In genomic region chr5:79025054-79025465, GRCh38 we compare ENCODE assay signal across 8 cellular contexts. TPM values are rescaled to one million over a fixed set of nuclear protein-coding genes. Genes with fewer than 3 reads are reported as not detected.
A peak's percentile ranks its signal among the peaks of the same experiment; 100 is the strongest.
DNase-seq lines count a peak whose midpoint lies in the region; ATAC-seq, FAIRE-seq and TF ChIP-seq lines count a peak whose summit lies in the region.

No MANE protein-coding gene starts in this region.

- H3K4me3 ChIP-seq in Caco-2 (ENCODE audit: low read depth, low read length) (no peak overlapping the region), IMR-90 (ENCODE audit: insufficient read depth, low read depth, low read length) (peak overlapping the region; percentile 37), pancreas (peak overlapping the region in 3 of 4 donors; percentile 1 to 30 (median 24)), upper lobe of left lung (peak overlapping the region in 2 of 4 donors; percentile 3 to 13)

- no peak for TF ChIP-seq EP300 in upper lobe of left lung (IDR thresholded peaks at IDR 0.05)

- H3K27ac Mint-ChIP-seq in Caco-2 (ENCODE audit: unreplicated experiment) = no peak overlapping the region

- 0 out of 3 replicates have a peak overlapping the region, but pooled peaks have one; percentile 16 for H2BK15ac ChIP-seq in IMR-90 (ENCODE audit: low read depth, low read length)

- peak overlapping the region; percentile 72; the same call in 1 of the 2 replicates for H3K9ac ChIP-seq in IMR-90 (ENCODE audit: low read depth, low read length)

- no peaks in the 10 kb centered on the region for H3K27me3 Mint-ChIP-seq in Caco-2 (ENCODE audit: insufficient read depth, unreplicated experiment)

- peak overlapping the region; percentile 34 for H3K4me3 Mint-ChIP-seq in Caco-2 (ENCODE audit: unreplicated experiment)

- H3K9me3 Mint-ChIP-seq in Caco-2 (ENCODE audit: unreplicated experiment) = no peaks in the 10 kb centered on the region

- DNase-seq in Caco-2 (peak; percentile 57 to 73), IMR-90 (peak; percentile 72), RPMI8226 (peak; percentile 66), glomerular endothelial cell (ENCODE audit: extremely low read depth, low read depth, low spot score) (peak; percentile 9), pancreas (peak; percentile 47 to 86 (median 66)), upper lobe of left lung (peak in 1 of 2 donors; percentile 31)
- DNase-seq in activated naive CD4-positive, alpha-beta T cell treated with Interleukin-2 at 50 U/mL for 16 hours = peak; percentile 45

- intact Hi-C loops in Caco-2 (cut with micrococcal nuclease; ENCODE audit: unreplicated experiment) (loop anchor here (1.0 to 10.0 kb wide), 4 partner anchors 108 to 440 kb away; no protein-coding TSS in a partner anchor), IMR-90 (cut with micrococcal nuclease) (loop anchor here (1.0 to 10.0 kb wide), 6 partner anchors 108 to 1850 kb away; partner anchors contain the start of gene TENT2), pancreas (cut with DNase I) (loop anchor here in 2 of 3 donors (10.0 kb wide), 2 partner anchors 110 to 440 kb away; no protein-coding TSS in a partner anchor)

- BruUV-seq in Caco-2 (replicated peaks; lab: Mats Ljungman, UMichigan) (no TSS peak), IMR-90 (replicated peaks; lab: Mats Ljungman, UMichigan) (no TSS peak)

- peak; percentile 91 for TF ChIP-seq RAD21 in IMR-90 (IDR thresholded peaks at IDR 0.05; ENCODE audit: low read length)

- H3K56ac ChIP-seq in IMR-90 (ENCODE audit: extremely low read depth, insufficient read depth, low read length) = no peak overlapping the region

- H3K9me3 ChIP-seq in Caco-2 = no peaks in the 10 kb centered on the region
- H3K9me3 ChIP-seq in IMR-90 (ENCODE audit: control insufficient read depth, insufficient read depth, low read length) = no peaks in the 10 kb centered on the region
- H3K9me3 ChIP-seq in pancreas = no peaks in the 10 kb centered on the region
- no peaks in the 10 kb centered on the region for H3K9me3 ChIP-seq in upper lobe of left lung

- peaks cover 10% of the 10 kb centered on the region for H3K4me1 Mint-ChIP-seq in Caco-2 (ENCODE audit: low read depth, unreplicated experiment)

- peak overlapping the region; percentile 96 for H3K4me2 ChIP-seq in IMR-90 (ENCODE audit: low read depth, low read length)

- no peak overlapping the region for H3K27ac ChIP-seq in IMR-90 (ENCODE audit: insufficient read depth, low read length)
- H3K27ac ChIP-seq in pancreas = no peak overlapping the region
- H3K27ac ChIP-seq in upper lobe of left lung = no peak overlapping the region

- no peaks in the 10 kb centered on the region for H4K20me1 ChIP-seq in IMR-90 (ENCODE audit: insufficient read depth, low read length)

- H2AK9ac ChIP-seq in IMR-90 (replicated peaks; ENCODE audit: low read depth, low read length, poor library complexity) = no peak overlapping the region

- peak overlapping the region in 1 of 2 experiments; percentile 79; a peak in 2 of 4 replicates for H4K8ac ChIP-seq in IMR-90 (ENCODE audit: low read depth in 2 of 2, low read length in 2 of 2)

- no peak overlapping the region for H2AK5ac ChIP-seq in IMR-90 (ENCODE audit: low read depth, low read length)

- H3K4me1 ChIP-seq in Caco-2 = no peaks in the 10 kb centered on the region
- H3K4me1 ChIP-seq in IMR-90 (ENCODE audit: control insufficient read depth, insufficient read depth, low read length) = peaks cover 5% of the 10 kb centered on the region
- H3K4me1 ChIP-seq in pancreas = no peaks in the 10 kb centered on the region
- peaks cover 4 to 10% (median 7%) of the 10 kb centered on the region in 4 donors for H3K4me1 ChIP-seq in upper lobe of left lung

- ATAC-seq in IMR-90 (ENCODE audit: low read depth) = peak; percentile 74
- peak; percentile 76 to 89 (median 82) for ATAC-seq in pancreas
- peak; percentile 56 to 80 for ATAC-seq in upper lobe of left lung (ENCODE audit: low FRiP score in 2 of 2)
- no peak for ATAC-seq in HG02852 (IDR thresholded peaks at IDR 0.05; ENCODE audit: unreplicated experiment)

- H3K23ac ChIP-seq in IMR-90 (ENCODE audit: low read depth, low read length) = no peak overlapping the region

- dilution Hi-C loops in IMR-90 (cut with HindIII; ENCODE audit: low sequenced_read_pairs, unreplicated experiment) = no loop called here

- peak; percentile 87 for FAIRE-seq in pancreas (lab: Jason Lieb, UNC)

- 16% methylated on average over 5 of the region's 13 CpGs; no CpG with 5 or more reads in 1 of the 2 experiments for WGBS in IMR-90 (ENCODE audit: extremely low coverage in 2 of 2, insufficient read length in 1 of 2), 2 experiments
- WGBS in pancreas, 2 donors = 4 to 5% methylated on average over 13 of the region's 13 CpGs
- WGBS in upper lobe of left lung, 2 donors = 9 to 11% methylated on average over 13 of the region's 13 CpGs

- no peaks in the 10 kb centered on the region for H3K36me3 Mint-ChIP-seq in Caco-2 (ENCODE audit: insufficient read depth, unreplicated experiment)

- H3K4ac ChIP-seq in IMR-90 (ENCODE audit: low read depth, low read length) = no peak overlapping the region; the same call in 1 of the 2 replicates

- H2BK5ac ChIP-seq in IMR-90 (ENCODE audit: low read depth, low read length, poor library complexity, severe bottlenecking) = no peak overlapping the region

- peak overlapping the region; percentile 62; the same call in 1 of the 2 replicates for H2BK120ac ChIP-seq in IMR-90 (ENCODE audit: low read depth, low read length)

- H2BK20ac ChIP-seq in IMR-90 (ENCODE audit: low read depth, low read length) = no peak overlapping the region

- H4K91ac ChIP-seq in IMR-90 (ENCODE audit: insufficient read depth, low read depth, low read length) = no peak overlapping the region

- TF ChIP-seq POLR2A in IMR-90 (IDR thresholded peaks at IDR 0.05; ENCODE audit: low read depth, low read length) (no peak), upper lobe of left lung (IDR thresholded peaks at IDR 0.05) (no peak)

- H3K14ac ChIP-seq in IMR-90 (replicated peaks; ENCODE audit: low read depth, low read length) = peak overlapping the region; percentile 74; the same call in 1 of the 2 replicates

- POLR2A ChIA-PET in Caco-2 (lab: Charles Lee) (no interaction called here), IMR-90 (lab: Charles Lee; ENCODE audit: unreplicated experiment) (no interaction called here)

- peak overlapping the region; percentile 25; the same call in 1 of the 2 replicates for H4K5ac ChIP-seq in IMR-90 (ENCODE audit: low read depth, low read length)

- CTCF ChIA-PET in Caco-2 (lab: Charles Lee) (interaction anchor here (0.5 to 10.9 kb wide), 13 partner anchors 9 to 749 kb away, joined by 3 to 245 read pairs (median 4); partner anchors contain the start of gene TENT2), IMR-90 (lab: Yijun Ruan, JAX) (interaction anchor here (0.5 to 9.5 kb wide), 26 partner anchors 10 to 832 kb away, joined by 3 to 115 read pairs (median 3); partner anchors contain the start of gene ARSB)

- H3K79me1 ChIP-seq in IMR-90 (ENCODE audit: low read depth in 1 of 2, low read length in 2 of 2) = no peaks in the 10 kb centered on the region

- TF ChIP-seq CTCF in Caco-2 (IDR thresholded peaks at IDR 0.05; ENCODE audit: insufficient read depth in 1 of 2, low read depth in 1 of 2, low read length in 1 of 2, severe bottlenecking in 1 of 2, unreplicated experiment in 1 of 2) (peak; percentile 92 to 94), IMR-90 (conservative IDR thresholded peaks at IDR 0.05; ENCODE audit: low read depth, low read length) (peak; percentile 99), pancreas (IDR thresholded peaks at IDR 0.05) (peak; percentile 72 to 93 (median 84)), upper lobe of left lung (IDR thresholded peaks at IDR 0.05) (peak; percentile 45 to 80 (median 74))

- in situ Hi-C loops in IMR-90 (cut with MboI; ENCODE audit: low sequenced_read_pairs) = loop anchor here (5.0 to 10.0 kb wide), 2 partner anchors 107 to 440 kb away; no protein-coding TSS in a partner anchor

- H3K36me3 ChIP-seq in Caco-2 (ENCODE audit: control insufficient read depth, insufficient read depth, low read length) = no peaks in the 10 kb centered on the region
- H3K36me3 ChIP-seq in IMR-90 (ENCODE audit: control insufficient read depth, insufficient read depth, low read length) = no peaks in the 10 kb centered on the region
- H3K36me3 ChIP-seq in pancreas = no peaks in the 10 kb centered on the region
- H3K36me3 ChIP-seq in upper lobe of left lung = no peaks in the 10 kb centered on the region

- H3K9me1 ChIP-seq in IMR-90 (ENCODE audit: insufficient read depth, low read length) = peaks cover 5% of the 10 kb centered on the region

- H3K27me3 ChIP-seq in Caco-2 (replicated peaks; ENCODE audit: control insufficient read depth, insufficient read depth, low read length) (no peaks in the 10 kb centered on the region), IMR-90 (ENCODE audit: control insufficient read depth, insufficient read depth, low read length) (peaks cover 8% of the 10 kb centered on the region), pancreas (no peaks in the 10 kb centered on the region), upper lobe of left lung (no peaks in the 10 kb centered on the region)

- H2AFZ ChIP-seq in IMR-90 (replicated peaks; ENCODE audit: low read length, poor library complexity) = peak overlapping the region; percentile 94

- peak overlapping the region; percentile 65; the same call in 1 of the 2 replicates for H3K18ac ChIP-seq in IMR-90 (ENCODE audit: low read depth, low read length)

RNA-seq across cellular contexts. Expression of gene ARSB, which starts 40.0 kb away (rescaled TPM):
- total RNA-seq in Caco-2 (2022) (17.4 and 17.9 TPM in 2 replicates), IMR-90 (2012; rRNA removed) (14.7 and 16.0 TPM in 2 replicates), glomerular endothelial cell (22.9 and 37.2 TPM in 2 replicates), pancreas (10 to 100 TPM in 2 of 6 donors, 1 to 10 TPM in 4; 4.7 to 11.5 (median 6.5) TPM), upper lobe of left lung (10 to 100 TPM in 5 of 6 donors, 1 to 10 TPM in 1; 9.8 to 24.1 (median 18.7) TPM)
- polyA plus RNA-seq in IMR-90 (2012; rRNA removed) (16.3 TPM in 2 replicates), pancreas (1 to 10 TPM; 1.6 to 2.3 TPM)
- 11.7 and 12.5 TPM in 2 replicates for polyA plus RNA-seq in IMR-90 (2012; cell fraction: cytosol; rRNA removed)
- polyA plus RNA-seq in IMR-90 (2012; cell fraction: nucleus; rRNA removed; ENCODE audit: low replicate concordance) = 3.4 and 7.0 TPM in 2 replicates

RNA-seq across cellular contexts. Expression of gene DMGDH, which starts 44.4 kb away (rescaled TPM):
- 0.28 and 1.8 TPM in 2 replicates for total RNA-seq in Caco-2 (2022)
- total RNA-seq in IMR-90 (2012; rRNA removed) = under 0.01 and 0.18 TPM in 2 replicates
- polyA plus RNA-seq in IMR-90 (2012; rRNA removed) = 0.14 TPM in 1 of 2 replicates, not detected in the other
- polyA plus RNA-seq in IMR-90 (2012; cell fraction: cytosol; rRNA removed) = 0.18 TPM in 1 of 2 replicates, not detected in the other
- polyA plus RNA-seq in IMR-90 (2012; cell fraction: nucleus; rRNA removed; ENCODE audit: low replicate concordance) = 0.14 and 0.79 TPM in 2 replicates
- 1.1 TPM in 1 of 2 replicates, not detected in the other for total RNA-seq in glomerular endothelial cell
- total RNA-seq in pancreas = 1 to 10 TPM in 5 of 6 donors, under 1 TPM in 1; 0.83 to 4.9 (median 1.6) TPM
- 1 to 10 TPM in 1 of 2 donors, under 1 TPM in 1; 0.23 to 1.4 TPM for polyA plus RNA-seq in pancreas
- 1 to 10 TPM in 4 of 6 donors, under 1 TPM in 2; 0.46 to 1.3 (median 1.1) TPM for total RNA-seq in upper lobe of left lung

RNA-seq across cellular contexts. Expression of gene BHMT2, which starts 44.5 kb away (rescaled TPM):
- total RNA-seq in Caco-2 (2022) (not detected in 2 replicates), IMR-90 (2012; rRNA removed) (0.36 and 0.56 TPM in 2 replicates), glomerular endothelial cell (0.76 TPM in 1 of 2 replicates, not detected in the other), pancreas (1 to 10 TPM in 3 of 6 donors, under 1 TPM in 3; 0.28 to 2.1 (median 1.2) TPM), upper lobe of left lung (1 to 10 TPM in 4 of 6 donors, under 1 TPM in 2; 0.46 to 3.9 (median 1.4) TPM)
- polyA plus RNA-seq in IMR-90 (2012; rRNA removed) (0.16 and 0.60 TPM in 2 replicates), pancreas (1 to 10 TPM; 1.4 to 2.8 TPM)
- 0.18 TPM in 2 replicates for polyA plus RNA-seq in IMR-90 (2012; cell fraction: cytosol; rRNA removed)
- 0.28 and 1.3 TPM in 2 replicates for polyA plus RNA-seq in IMR-90 (2012; cell fraction: nucleus; rRNA removed; ENCODE audit: low replicate concordance)
